Comparison of ENCODE assay signal across 8 cellular contexts in the genomic region with DNA sequence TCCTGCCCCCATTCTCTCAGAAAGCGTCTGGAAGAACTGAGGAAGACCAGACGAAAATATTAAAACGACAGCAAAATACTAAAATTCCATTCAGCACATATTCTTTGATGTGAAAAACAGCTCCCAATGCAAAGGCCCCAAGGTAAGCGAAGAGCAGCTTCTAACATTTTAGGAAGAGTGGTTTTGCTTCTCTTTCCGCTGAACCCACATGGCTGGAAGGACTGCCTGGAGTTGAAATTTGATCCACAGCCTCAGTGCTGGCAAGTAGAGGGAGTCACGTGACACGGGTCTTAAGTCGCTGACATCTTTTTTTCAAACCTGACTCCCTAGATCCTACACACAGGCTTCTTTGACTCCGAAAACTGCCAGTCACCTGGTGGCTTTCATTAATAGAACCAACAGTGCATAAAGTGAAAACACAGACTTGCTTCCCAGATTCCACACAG. TPM values are rescaled to one million over a fixed set of nuclear protein-coding genes. Genes with fewer than 3 reads are reported as not detected.
DNase-seq lines count a peak whose midpoint lies in the region; ATAC-seq, FAIRE-seq and TF ChIP-seq lines count a peak whose summit lies in the region.

A gene (minus strand): TSS at position 233 of the 446 bp plus-strand sequence. CDS start 221 bp downstream, at position 12.

- H3K9me3 ChIP-seq in iPS-15b (ENCODE audit: control insufficient read depth, insufficient read depth, low read length) = no peaks in the 10 kb centered on the region

- H3K9ac ChIP-seq in iPS-15b (ENCODE audit: low read depth, low read length) = peak within 1 kb of the TSS; percentile 48

- no peaks in the 10 kb centered on the region for H3K36me3 ChIP-seq in iPS-15b (ENCODE audit: control insufficient read depth, insufficient read depth, low read length)

- DNase-seq in GM12891 (ENCODE audit: insufficient read length, low spot score) = no peak
- DNase-seq in NCI-H526 (lab: John Stamatoyannopoulos, UW) = peak; percentile 86 to 91
- peak; percentile 24 to 93 for DNase-seq in T47D (ENCODE audit: low read depth in 1 of 2, low spot score in 1 of 2)
- DNase-seq in retina = peak; percentile 90
- DNase-seq in activated CD4-positive, alpha-beta T cell treated with anti-CD3 and anti-CD28 coated beads for 48 hours = no peak

- H3K27me3 ChIP-seq in iPS-15b (ENCODE audit: control insufficient read depth, insufficient read depth, low read length) = no peaks in the 10 kb centered on the region

- no peak for FAIRE-seq in GM12891 (lab: Jason Lieb, UNC)

- in situ Hi-C loops in T47D (cut with HindIII; ENCODE audit: low pct_unique_long_range_greater_than_20kb, low sequenced_read_pairs) = no loop called here

- peak within 1 kb of the TSS; percentile 69 for H3K4me3 ChIP-seq in iPS-15b (ENCODE audit: low read depth, low read length)

- TF ChIP-seq POLR2A in GM12891 (IDR thresholded peaks at IDR 0.05; ENCODE audit: low read depth, low read length) = peak; percentile 38; the same call in 1 of the 2 replicates

- peak; percentile 74 for ATAC-seq in HG03139 (IDR thresholded peaks at IDR 0.05; ENCODE audit: unreplicated experiment)
- ATAC-seq in HG03175 (IDR thresholded peaks at IDR 0.05; ENCODE audit: unreplicated experiment) = no peak

- peaks cover 15% of the 10 kb centered on the region for H3K4me1 ChIP-seq in iPS-15b (ENCODE audit: control insufficient read depth, insufficient read depth, low read length)

TF ChIP-seq in GM12891, 5 proteins besides CTCF, POLR2A, EP300 and RAD21:
- TF ChIP-seq SPI1 (IDR thresholded peaks at IDR 0.05; ENCODE audit: low read depth, low read length) (no peak), TAF1 (IDR thresholded peaks at IDR 0.05; ENCODE audit: low read depth, low read length) (peak; percentile 28; the same call in 1 of the 2 replicates)

RNA-seq across cellular contexts. Expression of the gene that starts here (rescaled TPM):
- polyA plus RNA-seq in GM12891 (2012; ENCODE audit: low read depth, missing spikeins) = 1.8 TPM

Comparison
In these comparisons a context has a peak if more than half of its experiments do, and no peak if none do; other contexts are left out.
1. DNase-seq: peak in NCI-H526 (2 of 2), T47D (2 of 2) and retina (single experiment); none in GM12891 (single experiment) and activated CD4-positive, alpha-beta T cell treated with anti-CD3 and anti-CD28 coated beads for 48 hours (single experiment).